Comparison of ENCODE assay signal across 25 cellular contexts in the genomic region with DNA sequence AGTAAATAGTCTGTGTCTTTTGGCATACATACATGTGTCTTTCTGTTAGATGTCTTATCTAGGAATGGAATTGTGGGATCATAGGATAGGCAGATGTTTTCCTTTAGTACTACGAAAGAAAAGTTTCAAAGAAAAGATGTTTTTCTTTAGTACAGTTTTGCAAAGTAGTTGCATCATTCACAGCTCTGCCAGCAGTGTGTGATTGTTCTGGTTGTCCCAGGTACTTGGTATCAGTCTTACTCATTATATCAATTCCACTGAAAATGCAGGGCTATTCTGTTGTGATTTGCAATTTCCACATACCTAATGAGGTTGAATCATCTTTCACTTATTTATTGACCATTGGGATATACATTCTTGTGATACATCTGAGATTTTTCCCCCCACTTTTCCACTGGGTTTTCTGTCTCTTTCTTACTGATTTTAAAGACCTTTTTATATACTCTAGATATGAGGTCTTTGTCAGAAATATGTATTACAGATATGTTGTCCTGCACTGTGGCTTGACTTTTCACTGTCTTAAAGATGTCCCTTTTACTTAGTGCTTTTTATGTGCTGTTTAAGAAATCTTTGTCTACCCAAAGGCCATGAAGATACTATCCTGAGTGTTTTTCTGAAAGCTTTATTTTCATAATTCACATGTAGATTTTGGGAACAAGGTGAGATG.
DNase-seq lines count a peak whose midpoint lies in the region; ATAC-seq, FAIRE-seq and TF ChIP-seq lines count a peak whose summit lies in the region.
"Had no signal": no experiment of that assay in that cellular context is flagged by ENCODE, and none has a peak within 500 bp of the region (broad histone marks: within the 10 kb centered on the region; RNA-seq: fewer than 3 reads in every experiment).

No MANE protein-coding gene starts in this region.

- no peaks in the 10 kb centered on the region for H3K27me3 Mint-ChIP-seq in activated CD4-positive, alpha-beta T cell treated with anti-CD3 and anti-CD28 coated beads for 36 hours
- no peaks in the 10 kb centered on the region for H3K27me3 Mint-ChIP-seq in stimulated activated memory B cell treated with anti-CD40 and anti-IgM and Interleukin-4, amounts not matched to agents 10 μg/mL and 1 μg/mL and 100 μg/mL, for 72 hours

- no peak overlapping the region for H3K4me3 ChIP-seq in K562
- H3K4me3 ChIP-seq: GM23338, heart right ventricle, stomach, tibial nerve had no signal

- ATAC-seq in activated CD4-positive, alpha-beta T cell treated with anti-CD3 and anti-CD28 coated beads for 36 hours: peak; percentile 80
- ATAC-seq in K562 (no peak), GM18858 (IDR thresholded peaks at IDR 0.05; ENCODE audit: unreplicated experiment) (no peak)
- no peak for ATAC-seq in stimulated activated memory B cell treated with anti-CD40 and anti-IgM and Interleukin-4, amounts not matched to agents 10 μg/mL and 1 μg/mL and 100 μg/mL, for 72 hours
- ATAC-seq: GM23338, heart right ventricle, left cardiac atrium, sciatic nerve, WTC11 had no signal

- no peak for TF ChIP-seq CTCF in K562 (IDR thresholded peaks at IDR 0.05 in 2 of 3, conservative IDR thresholded peaks at IDR 0.05 in 1 of 3; ENCODE audit: insufficient read depth in 2 of 3, low read depth in 1 of 3, low read length in 3 of 3)

- H2AFZ ChIP-seq in K562 (ENCODE audit: low read depth, low read length): no peak overlapping the region
- H2AFZ ChIP-seq: GM23338 had no signal

- no peaks in the 10 kb centered on the region for H3K9me1 ChIP-seq in K562 (ENCODE audit: control insufficient read depth, insufficient read depth, low read length)

- POLR2A ChIA-PET in activated CD4-positive, alpha-beta T cell treated with anti-CD3 and anti-CD28 coated beads for 36 hours (lab: Charles Lee): no interaction called here
- POLR2A ChIA-PET in K562 (lab: Yijun Ruan, JAX): no interaction called here

- no peak overlapping the region for H3K9ac ChIP-seq in K562 (ENCODE audit: insufficient read depth in 1 of 2, low read depth in 2 of 2, low read length in 2 of 2)

- in situ Hi-C loops in K562 (cut with MboI): no loop called here

- no peak overlapping the region for H3K4me3 Mint-ChIP-seq in activated CD4-positive, alpha-beta T cell treated with anti-CD3 and anti-CD28 coated beads for 36 hours
- no peak overlapping the region for H3K4me3 Mint-ChIP-seq in stimulated activated memory B cell treated with anti-CD40 and anti-IgM and Interleukin-4, amounts not matched to agents 10 μg/mL and 1 μg/mL and 100 μg/mL, for 72 hours
- H3K4me3 Mint-ChIP-seq: GM23338, WTC11 had no signal

- H3K36me3 Mint-ChIP-seq in activated CD4-positive, alpha-beta T cell treated with anti-CD3 and anti-CD28 coated beads for 36 hours (ENCODE audit: low read depth): peaks cover 9% of the 10 kb centered on the region
- H3K36me3 Mint-ChIP-seq in stimulated activated memory B cell treated with anti-CD40 and anti-IgM and Interleukin-4, amounts not matched to agents 10 μg/mL and 1 μg/mL and 100 μg/mL, for 72 hours: peaks cover 40% of the 10 kb centered on the region

- TF ChIP-seq RAD21 in K562 (CRISPR knock-in tag; conservative IDR thresholded peaks at IDR 0.05 in 1 of 2, IDR thresholded peaks at IDR 0.05 in 1 of 2): no peak

- no peak overlapping the region for H3K4me2 ChIP-seq in K562 (ENCODE audit: insufficient read depth, low read length)
- H3K4me2 ChIP-seq: GM23338 had no signal

- WGBS in K562 (ENCODE audit: insufficient coverage, low coverage, missing lambda C conversion rate): 63% methylated on average over 1 of the region's 1 CpG

- peaks cover 52% of the 10 kb centered on the region; the same call in 2 of the 3 replicates for H3K36me3 ChIP-seq in K562 (ENCODE audit: control insufficient read depth, insufficient read depth, low read length)

- H4K20me1 ChIP-seq in K562 (replicated peaks; ENCODE audit: control insufficient read depth, insufficient read depth, low read length): no peaks in the 10 kb centered on the region

- H3K4me1 Mint-ChIP-seq in activated CD4-positive, alpha-beta T cell treated with anti-CD3 and anti-CD28 coated beads for 36 hours: peaks cover 9% of the 10 kb centered on the region
- H3K4me1 Mint-ChIP-seq in stimulated activated memory B cell treated with anti-CD40 and anti-IgM and Interleukin-4, amounts not matched to agents 10 μg/mL and 1 μg/mL and 100 μg/mL, for 72 hours: no peaks in the 10 kb centered on the region
- H3K4me1 Mint-ChIP-seq: GM23338, WTC11 had no signal

- H3K4me1 ChIP-seq in K562 (replicated peaks in 1 of 2; ENCODE audit: control insufficient read depth in 2 of 2, insufficient read depth in 2 of 2, low read length in 2 of 2): no peaks in the 10 kb centered on the region
- H3K4me1 ChIP-seq: tibial nerve had no signal

- H3K79me2 ChIP-seq in K562 (ENCODE audit: control insufficient read depth, insufficient read depth, low read length): no peaks in the 10 kb centered on the region

- peak; percentile 8 for DNase-seq in activated CD4-positive, alpha-beta T cell treated with anti-CD3 and anti-CD28 coated beads for 36 hours
- no peak for DNase-seq in activated CD4-positive, alpha-beta T cell treated with anti-CD3 and anti-CD28 coated beads for 1 hour
- DNase-seq in HS-5 (ENCODE audit: low read depth): peak; percentile 14
- no peak for DNase-seq in K562 (ENCODE audit: extremely low read depth in 1 of 4, low spot score in 3 of 4)
- DNase-seq in fibroblast of the conjunctiva (ENCODE audit: low read depth): peak; percentile 62
- DNase-seq in Kasumi-1 (lab: John Stamatoyannopoulos, UW): no peak
- DNase-seq: activated CD4-positive, alpha-beta T cell treated with anti-CD3 and anti-CD28 coated beads, Interleukin-2, amount 50 U/mL, for 48 hours; activated naive CD4-positive, alpha-beta T cell treated with anti-CD3 and anti-CD28 coated beads, Interleukin-2, amount 50 U/mL, for 16 hours; brain microvascular endothelial cell; heart right ventricle; KBM-7; left cardiac atrium; NCI-H1436; posterior cingulate gyrus; Right ventricle myocardium superior; stimulated activated CD4-positive, alpha-beta T cell treated with anti-CD3 and anti-CD28 coated beads, Interleukin-15, amount 100 ng/mL, for 24 hours; stomach had no signal

- FAIRE-seq in K562 (lab: Jason Lieb, UNC): no peak
- FAIRE-seq: colon had no signal

- TF ChIP-seq EP300 in K562 (IDR thresholded peaks at IDR 0.05; ENCODE audit: low read length): no peak

- no TSS peak for BruUV-seq in K562 (replicated peaks; lab: Mats Ljungman, UMichigan)

- intact Hi-C loops in activated CD4-positive, alpha-beta T cell treated with anti-CD3 and anti-CD28 coated beads for 36 hours (cut with DNase I, micrococcal nuclease): loop anchor here (1.0 to 10.0 kb wide), 3 partner anchors 173 to 358 kb away; a partner anchor contains a TSS
- intact Hi-C loops in K562 (cut with micrococcal nuclease): no loop called here

- H3K9me3 Mint-ChIP-seq in activated CD4-positive, alpha-beta T cell treated with anti-CD3 and anti-CD28 coated beads for 36 hours (ENCODE audit: low read depth): no peaks in the 10 kb centered on the region
- H3K9me3 Mint-ChIP-seq in stimulated activated memory B cell treated with anti-CD40 and anti-IgM and Interleukin-4, amounts not matched to agents 10 μg/mL and 1 μg/mL and 100 μg/mL, for 72 hours: no peaks in the 10 kb centered on the region
- H3K9me3 Mint-ChIP-seq: GM23338, WTC11 had no signal

- H3K27ac ChIP-seq in K562 (ENCODE audit: extremely low read depth, low read depth, low read length): no peak overlapping the region
- H3K27ac ChIP-seq: 22Rv1, brain microvascular endothelial cell, heart right ventricle, stomach, tibial nerve had no signal

- no peaks in the 10 kb centered on the region for H3K9me3 ChIP-seq in K562 (replicated peaks; ENCODE audit: control insufficient read depth, insufficient read depth, low read depth, low read length)
- H3K9me3 ChIP-seq: heart right ventricle, stomach, tibial nerve had no signal

- H3K27me3 ChIP-seq in K562 (ENCODE audit: control insufficient read depth in 2 of 2, insufficient read depth in 2 of 2, low read length in 2 of 2): no peaks in the 10 kb centered on the region
- H3K27me3 ChIP-seq: brain microvascular endothelial cell, heart right ventricle, stomach, tibial nerve had no signal

- H3K27ac Mint-ChIP-seq in activated CD4-positive, alpha-beta T cell treated with anti-CD3 and anti-CD28 coated beads for 36 hours: peak overlapping the region; percentile 81
- no peak overlapping the region for H3K27ac Mint-ChIP-seq in stimulated activated memory B cell treated with anti-CD40 and anti-IgM and Interleukin-4, amounts not matched to agents 10 μg/mL and 1 μg/mL and 100 μg/mL, for 72 hours
- H3K27ac Mint-ChIP-seq: GM23338, WTC11 had no signal

- CTCF ChIA-PET in activated CD4-positive, alpha-beta T cell treated with anti-CD3 and anti-CD28 coated beads for 36 hours (lab: Charles Lee): interaction anchor here (0.6 to 1.4 kb wide), 2 partner anchors 321 to 1445 kb away, joined by 3 read pairs; no protein-coding TSS in a partner anchor
- CTCF ChIA-PET in K562 (lab: Yijun Ruan, JAX; ENCODE audit: low intra/inter-chr PET ratio): no interaction called here

- no peak for TF ChIP-seq POLR2A in K562 (conservative IDR thresholded peaks at IDR 0.05)

Comparison
In these comparisons a context has a peak if more than half of its experiments do, and no peak if none do; other contexts are left out.
1. DNase-seq: peak in activated CD4-positive, alpha-beta T cell treated with anti-CD3 and anti-CD28 coated beads for 36 hours (single experiment), HS-5 (single experiment) and fibroblast of the conjunctiva (single experiment); none in activated CD4-positive, alpha-beta T cell treated with anti-CD3 and anti-CD28 coated beads for 1 hour (single experiment), K562 (0 of 4) and Kasumi-1 (0 of 2).